ENCODE assay signal across 8 cellular contexts in genomic region chr1:28456078-28456477, GRCh38. TPM values are rescaled to one million over a fixed set of nuclear protein-coding genes. Genes with fewer than 3 reads are reported as not detected.
DNase-seq lines count a peak whose midpoint lies in the region; ATAC-seq and TF ChIP-seq lines count a peak whose summit lies in the region.

No MANE protein-coding gene starts in this region.

- H3K9me3 ChIP-seq in BLaER1 treated with 17β-estradiol and CSF1 and Interleukin-3, amounts not matched to agents 10 nM and 100 nM (replicated peaks in 1 of 11), result no peaks in the 10 kb centered on the region

- H4K20me1 ChIP-seq in BLaER1 treated with 17β-estradiol and CSF1 and Interleukin-3, amounts not matched to agents 10 nM and 100 nM, result peaks cover 0 to 10% (median 0%) of the 10 kb centered on the region in 11 experiments; a peak in 4 of 22 replicates

- peaks cover 25% of the 10 kb centered on the region for H3K36me3 Mint-ChIP-seq in activated T-helper 17 cell treated with anti-CD3 and anti-CD28 coated beads, Interleukin-2, amount 50 U/mL, for 72 hours (ENCODE audit: low read depth)
- peaks cover 18% of the 10 kb centered on the region for H3K36me3 Mint-ChIP-seq in Calu3 (ENCODE audit: insufficient read depth, unreplicated experiment)

- no peaks in the 10 kb centered on the region for H3K27me3 ChIP-seq in BLaER1 treated with 17β-estradiol and CSF1 and Interleukin-3, amounts not matched to agents 10 nM and 100 nM

- BruUV-seq in Calu3 (replicated peaks; lab: Mats Ljungman, UMichigan), result no TSS peak

- peak; percentile 84 for DNase-seq in HT1080 (ENCODE audit: low read depth)
- DNase-seq in left lobe of liver (ENCODE audit: low spot score), result no peak
- DNase-seq in Calu3, result no peak
- no peak for DNase-seq in NCI-H526 (lab: John Stamatoyannopoulos, UW)
- no peak for DNase-seq in UCSD-AML1 (lab: John Stamatoyannopoulos, UW; ENCODE audit: unreplicated experiment)

- H3K27ac ChIP-seq in BLaER1 treated with 17β-estradiol and CSF1 and Interleukin-3, amounts not matched to agents 10 nM and 100 nM, result peak overlapping the region in 7 of 11 experiments; percentile 2 to 49 (median 20); a peak in 8 of 22 replicates

- CTCF ChIA-PET in Calu3 (lab: Charles Lee), result no interaction called here

- no peak for TF ChIP-seq CTCF in Calu3 (IDR thresholded peaks at IDR 0.05; ENCODE audit: unreplicated experiment)

- ATAC-seq in activated T-helper 17 cell treated with anti-CD3 and anti-CD28 coated beads, Interleukin-2, amount 50 U/mL, for 72 hours (replicated peaks), result peak; percentile 65
- ATAC-seq in left lobe of liver (peak; percentile 17), HG02870 (IDR thresholded peaks at IDR 0.05; ENCODE audit: unreplicated experiment) (no peak)

- H3K4me3 Mint-ChIP-seq in activated T-helper 17 cell treated with anti-CD3 and anti-CD28 coated beads, Interleukin-2, amount 50 U/mL, for 72 hours, result peak overlapping the region; percentile 25
- H3K4me3 Mint-ChIP-seq in Calu3 (ENCODE audit: low read depth, unreplicated experiment), result no peak overlapping the region

- H3K4me3 ChIP-seq in BLaER1 treated with 17β-estradiol and CSF1 and Interleukin-3, amounts not matched to agents 10 nM and 100 nM, result no peak overlapping the region

- intact Hi-C loops in Calu3 (cut with micrococcal nuclease; ENCODE audit: unreplicated experiment), result no loop called here

- peak overlapping the region in 1 of 11 experiments; percentile 7; a peak in 1 of 22 replicates for H3K9ac ChIP-seq in BLaER1 treated with 17β-estradiol and CSF1 and Interleukin-3, amounts not matched to agents 10 nM and 100 nM

- peak overlapping the region; percentile 61 for H3K27ac Mint-ChIP-seq in activated T-helper 17 cell treated with anti-CD3 and anti-CD28 coated beads, Interleukin-2, amount 50 U/mL, for 72 hours
- no peak overlapping the region for H3K27ac Mint-ChIP-seq in Calu3 (ENCODE audit: unreplicated experiment)

- no peaks in the 10 kb centered on the region for H3K9me3 Mint-ChIP-seq in activated T-helper 17 cell treated with anti-CD3 and anti-CD28 coated beads, Interleukin-2, amount 50 U/mL, for 72 hours
- H3K9me3 Mint-ChIP-seq in Calu3 (ENCODE audit: low read depth, unreplicated experiment), result no peaks in the 10 kb centered on the region

- peak overlapping the region; percentile 16 to 66 (median 48); a peak in 20 of 22 replicates for H3K4me2 ChIP-seq in BLaER1 treated with 17β-estradiol and CSF1 and Interleukin-3, amounts not matched to agents 10 nM and 100 nM

- peaks cover 10% of the 10 kb centered on the region for H3K4me1 Mint-ChIP-seq in activated T-helper 17 cell treated with anti-CD3 and anti-CD28 coated beads, Interleukin-2, amount 50 U/mL, for 72 hours
- H3K4me1 Mint-ChIP-seq in Calu3 (ENCODE audit: low read depth, unreplicated experiment), result peaks cover 16% of the 10 kb centered on the region

- peaks cover 12 to 37% (median 17%) of the 10 kb centered on the region in 10 experiments for H3K4me1 ChIP-seq in BLaER1 treated with 17β-estradiol and CSF1 and Interleukin-3, amounts not matched to agents 10 nM and 100 nM

- peaks cover 20 to 63% (median 46%) of the 10 kb centered on the region in 11 experiments; a peak in 21 of 22 replicates for H3K36me3 ChIP-seq in BLaER1 treated with 17β-estradiol and CSF1 and Interleukin-3, amounts not matched to agents 10 nM and 100 nM

- H3K27me3 Mint-ChIP-seq in activated T-helper 17 cell treated with anti-CD3 and anti-CD28 coated beads, Interleukin-2, amount 50 U/mL, for 72 hours, result no peaks in the 10 kb centered on the region
- H3K27me3 Mint-ChIP-seq in Calu3 (ENCODE audit: unreplicated experiment), result no peaks in the 10 kb centered on the region

RNA-seq across cellular contexts. Expression of gene RCC1, which starts 49.8 kb away (rescaled TPM):
- total RNA-seq in HT1080 (2014; rRNA removed; shearing (Covaris generic)), result 138 and 163 TPM in 2 replicates
- polyA plus RNA-seq in HT1080 (2015; cell fraction: cytosol; rRNA removed), result 108 and 111 TPM in 2 replicates
- polyA plus RNA-seq in HT1080 (2015; cell fraction: nucleus; rRNA removed), result 102 and 110 TPM in 2 replicates
- total RNA-seq in activated T-helper 17 cell treated with anti-CD3 and anti-CD28 coated beads, Interleukin-2, amount 50 U/mL, for 72 hours, result 100 to 1,000 TPM in 1 of 2 donors, 10 to 100 TPM in 1; 58.6 to 116 TPM
- total RNA-seq in left lobe of liver (19.3 TPM), Calu3 (2022) (95.3 and 95.9 TPM in 2 replicates)
